In the genomic region with DNA sequence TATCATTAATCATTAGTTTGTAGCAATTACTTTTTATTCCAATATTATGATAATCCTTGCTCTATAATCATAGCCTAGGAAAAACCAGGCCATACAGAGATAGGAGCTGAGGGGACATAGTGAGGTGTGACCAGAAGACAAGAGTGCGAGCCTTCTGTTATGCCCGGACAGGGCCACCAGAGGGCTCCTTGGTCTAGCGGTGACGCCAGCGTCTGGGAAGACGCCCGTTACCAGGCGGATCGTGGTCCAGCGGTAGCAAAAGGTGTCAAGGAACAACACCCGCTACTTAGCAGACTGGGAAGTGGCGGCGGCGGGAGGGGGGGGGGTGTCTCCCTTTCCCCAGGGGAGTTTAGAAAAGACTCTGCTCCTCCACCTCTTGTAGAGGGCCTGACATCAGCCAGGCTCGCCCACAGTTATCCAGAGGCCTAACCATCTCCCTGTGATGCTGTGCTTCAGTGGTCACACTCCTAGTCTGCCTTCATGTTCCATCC, we compare ENCODE assay signal across 12 cellular contexts. TPM values are rescaled to one million over a fixed set of nuclear protein-coding genes. Genes with fewer than 3 reads are reported as not detected.
DNase-seq lines count a peak whose midpoint lies in the region; TF ChIP-seq lines count a peak whose summit lies in the region.
"Not testable (repeated sequence)": the region's sequence is repeated elsewhere in the genome, so short reads cannot be mapped to it uniquely, and the experiment has no call there.
"Had no signal": no experiment of that assay in that cellular context is flagged by ENCODE, and none has a peak within 500 bp of the region (broad histone marks: within the 10 kb centered on the region; RNA-seq: fewer than 3 reads in every experiment).

No MANE protein-coding gene starts in this region.

- not testable (repeated sequence) for DNase-seq in H9; OCI-LY7 (ENCODE audit: low spot score); astrocyte of the cerebellum (ENCODE audit: low read depth); dorsolateral prefrontal cortex; glutamatergic neuron; nephron progenitor cell; testis

- not testable (repeated sequence) for H3K9me3 Mint-ChIP-seq in H9; glutamatergic neuron (ENCODE audit: unreplicated experiment); nephron progenitor cell

- intact Hi-C loops in OCI-LY7 (cut with micrococcal nuclease; ENCODE audit: unreplicated experiment); dorsolateral prefrontal cortex (cut with DNase I); testis (cut with DNase I; ENCODE audit: low total_unique reads): not testable (repeated sequence)

- H3T11ph ChIP-seq in H9 (ENCODE audit: low read length), result not testable (repeated sequence)

- not testable (repeated sequence) for H2BK12ac ChIP-seq in H9 (ENCODE audit: insufficient read length, low read depth, low read length)

- not testable (repeated sequence) for H4K20me1 ChIP-seq in H9 (ENCODE audit: control insufficient read depth, insufficient read depth, insufficient read length)
- H4K20me1 ChIP-seq in OCI-LY7 (ENCODE audit: insufficient read depth, low read length), result peaks cover 13% of the 10 kb centered on the region; the same call in 1 of the 2 replicates

- not testable (repeated sequence) for H3K4me3 Mint-ChIP-seq in H9; glutamatergic neuron (ENCODE audit: unreplicated experiment); nephron progenitor cell

- not testable (repeated sequence) for TF ChIP-seq POLR2A in testis (IDR thresholded peaks at IDR 0.05)

- H3K23ac ChIP-seq in H9 (ENCODE audit: insufficient read length, low read depth, low read length), result not testable (repeated sequence)

- POLR2A ChIA-PET in OCI-LY7 (lab: Charles Lee), result not testable (repeated sequence)

- not testable (repeated sequence) for H3K27ac Mint-ChIP-seq in H9; glutamatergic neuron (ENCODE audit: unreplicated experiment); nephron progenitor cell

- TF ChIP-seq CTCF in H9 (conservative IDR thresholded peaks at IDR 0.05), result peak; percentile 62
- TF ChIP-seq CTCF in OCI-LY7 (conservative IDR thresholded peaks at IDR 0.05; ENCODE audit: low read length), result peak; percentile 58
- peak; percentile 24 for TF ChIP-seq CTCF in astrocyte of the cerebellum (IDR thresholded peaks at IDR 0.05; ENCODE audit: low read depth, low read length, missing control alignments)
- TF ChIP-seq CTCF in dorsolateral prefrontal cortex (IDR thresholded peaks at IDR 0.05 in 54 of 56, conservative IDR thresholded peaks at IDR 0.05 in 2 of 56; ENCODE audit: low read depth in 1 of 56, partially characterized antibody in 56 of 56), result peak in 45 of 56 donors; percentile 6 to 51 (median 33)
- TF ChIP-seq CTCF in glutamatergic neuron (IDR thresholded peaks at IDR 0.05; ENCODE audit: partially characterized antibody, unreplicated experiment), result peak; percentile 57
- TF ChIP-seq CTCF in nephron progenitor cell (IDR thresholded peaks at IDR 0.05), result peak; percentile 24
- TF ChIP-seq CTCF in testis (IDR thresholded peaks at IDR 0.05), result peak in 2 of 3 experiments; percentile 26 to 33

- H2AK5ac ChIP-seq in H9 (ENCODE audit: insufficient read length, low read length), result not testable (repeated sequence)

- not testable (repeated sequence) for H4K91ac ChIP-seq in H9 (ENCODE audit: insufficient read length, low read depth, low read length)

- H3K9ac ChIP-seq in H9 (ENCODE audit: extremely low read depth, insufficient read length, low read length), result not testable (repeated sequence)

- not testable (repeated sequence) for H3K18ac ChIP-seq in H9 (ENCODE audit: insufficient read length, low read depth, low read length)

- not testable (repeated sequence) for H2BK20ac ChIP-seq in H9 (ENCODE audit: low read depth, low read length, poor library complexity, severe bottlenecking)

- not testable (repeated sequence) for H3K9me3 ChIP-seq in H9 (ENCODE audit: control insufficient read depth, low read depth, low read length); OCI-LY7 (ENCODE audit: low read length); testis

- H3K4me3 ChIP-seq in OCI-LY7 (ENCODE audit: low read depth, low read length, poor library complexity, severe bottlenecking); astrocyte of the cerebellum (ENCODE audit: low read depth, low read length); dorsolateral prefrontal cortex; testis: not testable (repeated sequence)

- H3K27ac ChIP-seq in H9 (ENCODE audit: insufficient read length, low read depth, low read length); OCI-LY7 (ENCODE audit: low read depth, low read length, poor library complexity, severe bottlenecking); dorsolateral prefrontal cortex; testis: not testable (repeated sequence)

- not testable (repeated sequence) for H2BK15ac ChIP-seq in H9 (ENCODE audit: low read depth, low read length)

- not testable (repeated sequence) for H3K4me2 ChIP-seq in H9 (ENCODE audit: insufficient read depth, insufficient read length, low read length); OCI-LY7 (ENCODE audit: low read length)

- not testable (repeated sequence) for H3K79me1 ChIP-seq in H9 (ENCODE audit: insufficient read depth, low read depth, low read length, poor library complexity, severe bottlenecking)

- H3K4me1 Mint-ChIP-seq in H9; glutamatergic neuron (ENCODE audit: low read depth, unreplicated experiment): not testable (repeated sequence)
- peaks cover 18% of the 10 kb centered on the region for H3K4me1 Mint-ChIP-seq in nephron progenitor cell

- in situ Hi-C loops in astrocyte of the cerebellum (cut with HindIII; ENCODE audit: low sequenced_read_pairs), result not testable (repeated sequence)

- H3K36me3 ChIP-seq in OCI-LY7 (ENCODE audit: insufficient read depth, low read length), result peaks cover 73% of the 10 kb centered on the region
- H3K36me3 ChIP-seq in testis (ENCODE audit: low read depth, missing control alignments), result not testable (repeated sequence)

- not testable (repeated sequence) for H3K14ac ChIP-seq in H9 (ENCODE audit: insufficient read depth, low read length)

- no CpG with 5 or more reads among the region's 15 CpGs for WGBS in H9 (ENCODE audit: extremely low coverage, insufficient read length, low lambda C conversion rate)
- 52 to 100% methylated on average over 1 to 15 of the region's 15 CpGs for WGBS in testis, 2 donors

- H3K79me2 ChIP-seq in H9 (ENCODE audit: insufficient read depth, low read length) (peaks cover 38% of the 10 kb centered on the region; the same call in 1 of the 2 replicates), OCI-LY7 (ENCODE audit: insufficient read depth, low read depth, low read length) (peaks cover 73% of the 10 kb centered on the region)

- not testable (repeated sequence) for H2BK120ac ChIP-seq in H9 (ENCODE audit: low read depth, low read length, poor library complexity, severe bottlenecking)

- not testable (repeated sequence) for H4K8ac ChIP-seq in H9 (replicated peaks; ENCODE audit: insufficient read length, low read depth, low read length)

- not testable (repeated sequence) for H3K27me3 Mint-ChIP-seq in H9 (ENCODE audit: low read depth); glutamatergic neuron (ENCODE audit: unreplicated experiment); nephron progenitor cell (ENCODE audit: low read depth, poor library complexity)

- H3K4ac ChIP-seq in H9 (ENCODE audit: low read depth, low read length), result not testable (repeated sequence)

- not testable (repeated sequence) for H4K5ac ChIP-seq in H9 (ENCODE audit: insufficient read length, low read depth, low read length)

- H3K23me2 ChIP-seq in H9 (ENCODE audit: insufficient read length, low read depth, low read length, poor library complexity, severe bottlenecking), result not testable (repeated sequence)

- H3K4me1 ChIP-seq in H9 (ENCODE audit: insufficient read depth, low read length), result not testable (repeated sequence)
- H3K4me1 ChIP-seq in OCI-LY7 (ENCODE audit: insufficient read depth, low read length, poor library complexity, severe bottlenecking), result peaks cover 35% of the 10 kb centered on the region
- peaks cover 10% of the 10 kb centered on the region for H3K4me1 ChIP-seq in testis

- BruUV-seq in OCI-LY7 (replicated peaks; lab: Mats Ljungman, UMichigan), result not testable (repeated sequence)

- H3K56ac ChIP-seq in H9 (ENCODE audit: insufficient read length, low read depth, low read length), result not testable (repeated sequence)

- H2BK5ac ChIP-seq in H9 (ENCODE audit: insufficient read length, low read length), result not testable (repeated sequence)

- not testable (repeated sequence) for H3K27me3 ChIP-seq in H9 (ENCODE audit: insufficient read depth, low read length); dorsolateral prefrontal cortex; testis

- peaks cover 34 to 50% (median 42%) of the 10 kb centered on the region in 3 experiments for H3K36me3 Mint-ChIP-seq in H9 (ENCODE audit: insufficient read depth in 1 of 3, low read depth in 3 of 3)
- H3K36me3 Mint-ChIP-seq in glutamatergic neuron (ENCODE audit: unreplicated experiment), result not testable (repeated sequence)
- H3K36me3 Mint-ChIP-seq in nephron progenitor cell (ENCODE audit: low read depth), result peaks cover 26% of the 10 kb centered on the region

- H3K9me2 ChIP-seq in OCI-LY7 (ENCODE audit: insufficient read depth, low read length), result not testable (repeated sequence)

- H2AFZ ChIP-seq in H9 (ENCODE audit: low read length); OCI-LY7 (ENCODE audit: low read length): not testable (repeated sequence)

- CTCF ChIA-PET in OCI-LY7 (lab: Charles Lee; ENCODE audit: unreplicated experiment), result not testable (repeated sequence)

RNA-seq across cellular contexts. Expression of a gene that starts 4.8 kb away (rescaled TPM):
- total RNA-seq in H9 (2021) (461 and 473 TPM in 2 replicates), OCI-LY7 (2022) (203 and 218 TPM in 2 replicates), dorsolateral prefrontal cortex (10 to 100 TPM; 29.7 to 56.2 (median 46.7) TPM), glutamatergic neuron (ENCODE audit: unreplicated experiment) (97.9 TPM), testis (100 to 1,000 TPM; 127 to 178 TPM)
- 121 and 133 TPM in 2 replicates for total RNA-seq in OCI-LY7 (2014; rRNA removed; shearing (Covaris generic))
- polyA plus RNA-seq in testis (ENCODE audit: insufficient read depth, low read depth, low replicate concordance), result 237 TPM

RNA-seq across cellular contexts. Expression of a gene that starts 57.1 kb away (rescaled TPM):
- not detected in 2 replicates for total RNA-seq in H9 (2021)
- total RNA-seq in OCI-LY7 (2014; rRNA removed; shearing (Covaris generic)), result 0.32 TPM in 1 of 2 replicates, not detected in the other
- total RNA-seq in OCI-LY7 (2022), result 0.70 and 0.82 TPM in 2 replicates
- total RNA-seq in dorsolateral prefrontal cortex, result 1 to 10 TPM in 1 of 120 experiments, under 1 TPM in 1, not detected in 118; 0.95 to 1.3 TPM
- total RNA-seq in glutamatergic neuron (ENCODE audit: unreplicated experiment), result not detected
- 1 to 10 TPM in 1 of 2 donors, not detected in 1; 2.1 TPM for total RNA-seq in testis
- 0.65 TPM for polyA plus RNA-seq in testis (ENCODE audit: insufficient read depth, low read depth, low replicate concordance)
- total RNA-seq: activated CD4-positive, alpha-beta memory T cell treated with anti-CD3 and anti-CD28 coated beads, Interleukin-2, amount 10 ng/mL, durations not matched to agents 7 days and 5 days; activated T-helper 17 cell treated with anti-CD3 and anti-CD28 coated beads, Interleukin-2, amount 50 U/mL, for 72 hours; CD8-positive, alpha-beta memory T cell; stomach; T-helper 1 cell treated with Interleukin-12 subunit alpha and Interleukin-12 subunit beta and Interleukin-4 antibody, amounts not matched to agents 30 ng/mL and 1 ng/mL, for 36 hours had no signal
- polyA plus RNA-seq: CD8-positive, alpha-beta memory T cell had no signal
